Comparison of ENCODE assay signal across 1 cellular context in genomic region chr16:86692476-86692875, GRCh38.
TF ChIP-seq lines count a peak whose summit lies in the region.

No MANE protein-coding gene starts in this region.

TF ChIP-seq in GM23338, 12 proteins besides CTCF, POLR2A, EP300 and RAD21 (continued from another document):
- TF ChIP-seq, protein P1, sequence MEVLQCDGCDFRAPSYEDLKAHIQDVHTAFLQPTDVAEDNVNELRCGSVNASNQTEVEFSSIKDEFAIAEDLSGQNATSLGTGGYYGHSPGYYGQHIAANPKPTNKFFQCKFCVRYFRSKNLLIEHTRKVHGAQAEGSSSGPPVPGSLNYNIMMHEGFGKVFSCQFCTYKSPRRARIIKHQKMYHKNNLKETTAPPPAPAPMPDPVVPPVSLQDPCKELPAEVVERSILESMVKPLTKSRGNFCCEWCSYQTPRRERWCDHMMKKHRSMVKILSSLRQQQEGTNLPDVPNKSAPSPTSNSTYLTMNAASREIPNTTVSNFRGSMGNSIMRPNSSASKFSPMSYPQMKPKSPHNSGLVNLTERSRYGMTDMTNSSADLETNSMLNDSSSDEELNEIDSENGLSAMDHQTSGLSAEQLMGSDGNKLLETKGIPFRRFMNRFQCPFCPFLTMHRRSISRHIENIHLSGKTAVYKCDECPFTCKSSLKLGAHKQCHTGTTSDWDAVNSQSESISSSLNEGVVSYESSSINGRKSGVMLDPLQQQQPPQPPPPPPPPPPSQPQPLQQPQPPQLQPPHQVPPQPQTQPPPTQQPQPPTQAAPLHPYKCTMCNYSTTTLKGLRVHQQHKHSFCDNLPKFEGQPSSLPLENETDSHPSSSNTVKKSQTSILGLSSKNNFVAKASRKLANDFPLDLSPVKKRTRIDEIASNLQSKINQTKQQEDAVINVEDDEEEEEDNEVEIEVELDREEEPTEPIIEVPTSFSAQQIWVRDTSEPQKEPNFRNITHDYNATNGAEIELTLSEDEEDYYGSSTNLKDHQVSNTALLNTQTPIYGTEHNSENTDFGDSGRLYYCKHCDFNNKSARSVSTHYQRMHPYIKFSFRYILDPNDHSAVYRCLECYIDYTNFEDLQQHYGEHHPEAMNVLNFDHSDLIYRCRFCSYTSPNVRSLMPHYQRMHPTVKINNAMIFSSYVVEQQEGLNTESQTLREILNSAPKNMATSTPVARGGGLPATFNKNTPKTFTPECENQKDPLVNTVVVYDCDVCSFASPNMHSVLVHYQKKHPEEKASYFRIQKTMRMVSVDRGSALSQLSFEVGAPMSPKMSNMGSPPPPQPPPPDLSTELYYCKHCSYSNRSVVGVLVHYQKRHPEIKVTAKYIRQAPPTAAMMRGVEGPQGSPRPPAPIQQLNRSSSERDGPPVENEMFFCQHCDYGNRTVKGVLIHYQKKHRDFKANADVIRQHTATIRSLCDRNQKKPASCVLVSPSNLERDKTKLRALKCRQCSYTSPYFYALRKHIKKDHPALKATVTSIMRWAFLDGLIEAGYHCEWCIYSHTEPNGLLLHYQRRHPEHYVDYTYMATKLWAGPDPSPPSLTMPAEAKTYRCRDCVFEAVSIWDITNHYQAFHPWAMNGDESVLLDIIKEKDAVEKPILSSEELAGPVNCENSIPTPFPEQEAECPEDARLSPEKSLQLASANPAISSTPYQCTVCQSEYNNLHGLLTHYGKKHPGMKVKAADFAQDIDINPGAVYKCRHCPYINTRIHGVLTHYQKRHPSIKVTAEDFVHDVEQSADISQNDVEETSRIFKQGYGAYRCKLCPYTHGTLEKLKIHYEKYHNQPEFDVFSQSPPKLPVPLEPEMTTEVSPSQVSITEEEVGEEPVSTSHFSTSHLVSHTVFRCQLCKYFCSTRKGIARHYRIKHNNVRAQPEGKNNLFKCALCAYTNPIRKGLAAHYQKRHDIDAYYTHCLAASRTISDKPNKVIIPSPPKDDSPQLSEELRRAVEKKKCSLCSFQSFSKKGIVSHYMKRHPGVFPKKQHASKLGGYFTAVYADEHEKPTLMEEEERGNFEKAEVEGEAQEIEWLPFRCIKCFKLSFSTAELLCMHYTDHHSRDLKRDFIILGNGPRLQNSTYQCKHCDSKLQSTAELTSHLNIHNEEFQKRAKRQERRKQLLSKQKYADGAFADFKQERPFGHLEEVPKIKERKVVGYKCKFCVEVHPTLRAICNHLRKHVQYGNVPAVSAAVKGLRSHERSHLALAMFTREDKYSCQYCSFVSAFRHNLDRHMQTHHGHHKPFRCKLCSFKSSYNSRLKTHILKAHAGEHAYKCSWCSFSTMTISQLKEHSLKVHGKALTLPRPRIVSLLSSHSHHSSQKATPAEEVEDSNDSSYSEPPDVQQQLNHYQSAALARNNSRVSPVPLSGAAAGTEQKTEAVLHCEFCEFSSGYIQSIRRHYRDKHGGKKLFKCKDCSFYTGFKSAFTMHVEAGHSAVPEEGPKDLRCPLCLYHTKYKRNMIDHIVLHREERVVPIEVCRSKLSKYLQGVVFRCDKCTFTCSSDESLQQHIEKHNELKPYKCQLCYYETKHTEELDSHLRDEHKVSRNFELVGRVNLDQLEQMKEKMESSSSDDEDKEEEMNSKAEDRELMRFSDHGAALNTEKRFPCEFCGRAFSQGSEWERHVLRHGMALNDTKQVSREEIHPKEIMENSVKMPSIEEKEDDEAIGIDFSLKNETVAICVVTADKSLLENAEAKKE (CRISPR knock-in tag; IDR thresholded peaks at IDR 0.05) = no peak
- TF ChIP-seq POLR2AphosphoS5 (IDR thresholded peaks at IDR 0.05; ENCODE audit: low read depth) (no peak), ETS1 (IDR thresholded peaks at IDR 0.05) (no peak), REST (IDR thresholded peaks at IDR 0.05; ENCODE audit: unreplicated experiment) (no peak), NANOG (IDR thresholded peaks at IDR 0.05; ENCODE audit: borderline replicate concordance) (no peak), STAT1 (IDR thresholded peaks at IDR 0.05; ENCODE audit: unreplicated experiment) (no peak), ZNF114 (CRISPR knock-in tag; IDR thresholded peaks at IDR 0.05) (no peak), CREB1 (CRISPR knock-in tag; IDR thresholded peaks at IDR 0.05; ENCODE audit: low read depth) (no peak), EZH2phosphoT487 (IDR thresholded peaks at IDR 0.05; ENCODE audit: unreplicated experiment) (no peak)
